Comparison of ENCODE assay signal across 27 cellular contexts in the genomic region with DNA sequence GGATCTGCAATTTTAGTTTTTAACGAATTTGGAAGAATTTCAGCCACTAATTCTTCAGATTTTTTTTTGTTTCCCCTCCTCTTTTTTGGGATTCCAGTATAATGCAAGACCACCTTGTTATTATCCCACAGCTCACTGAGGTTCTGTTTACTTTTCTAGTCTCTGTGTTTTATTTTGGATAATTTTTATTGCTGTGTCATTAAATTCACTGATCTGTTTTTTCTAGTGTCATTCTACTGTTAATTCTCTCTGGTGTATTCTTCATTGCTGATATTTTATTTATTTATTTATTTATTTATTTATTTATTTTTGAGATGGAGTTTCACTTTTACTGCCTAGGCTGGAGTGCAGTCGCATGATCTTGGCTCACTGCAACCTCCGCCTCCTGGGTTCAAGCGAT.
"Had no signal": no experiment of that assay in that cellular context is flagged by ENCODE, and none has a peak within 500 bp of the region (broad histone marks: within the 10 kb centered on the region; RNA-seq: fewer than 3 reads in every experiment).

No MANE protein-coding gene starts in this region.

- DNase-seq: colonic mucosa; cortex of kidney; dermis blood vessel endothelial cell; dorsolateral prefrontal cortex; effector CD4-positive, alpha-beta T cell; effector CD8-positive, alpha-beta T cell; effector memory CD4-positive, alpha-beta T cell; effector memory CD8-positive, alpha-beta T cell; endodermal cell; esophagus squamous epithelium; foreskin fibroblast; foreskin keratinocyte; foreskin melanocyte; gastrocnemius medialis; glutamatergic neuron; head of caudate nucleus; heart left ventricle; heart right ventricle; hippocampal formation had no signal

- FAIRE-seq: endothelial cell of umbilical vein, frontal cortex had no signal

- ATAC-seq: effector memory CD8-positive, alpha-beta T cell; esophagus mucosa; foreskin keratinocyte; gastrocnemius medialis; gastroesophageal sphincter; heart left ventricle; heart right ventricle had no signal

- H3K36me3 ChIP-seq: colonic mucosa, esophagus muscularis mucosa, gastrocnemius medialis had no signal

- H3K9me3 ChIP-seq: colonic mucosa, esophagus muscularis mucosa, esophagus squamous epithelium, gastrocnemius medialis, gastroesophageal sphincter, heart left ventricle had no signal

- H3K4me2 ChIP-seq: hepatocyte had no signal

- H2AFZ ChIP-seq: hepatocyte had no signal

- H3K27ac ChIP-seq: colonic mucosa, coronary artery, dorsolateral prefrontal cortex, epithelial cell of prostate, esophagus muscularis mucosa, esophagus squamous epithelium, foreskin keratinocyte, gastrocnemius medialis, gastroesophageal sphincter, heart left ventricle, heart right ventricle, hepatocyte had no signal

- H3K4me1 ChIP-seq: colonic mucosa, foreskin keratinocyte had no signal

- H3K4me3 ChIP-seq: colonic mucosa, coronary artery, dorsolateral prefrontal cortex, esophagus muscularis mucosa, esophagus squamous epithelium, gastrocnemius medialis, gastroesophageal sphincter, heart left ventricle, heart right ventricle, hepatocyte had no signal

- H3K27me3 ChIP-seq: colonic mucosa, dorsolateral prefrontal cortex, esophagus muscularis mucosa, esophagus squamous epithelium, foreskin keratinocyte, gastrocnemius medialis, gastroesophageal sphincter, heart left ventricle, heart right ventricle, hepatocyte had no signal
